In genomic region chr6:68087399-68088133, GRCh38 we compare ENCODE assay signal across 10 cellular contexts.
A peak's percentile ranks its signal among the peaks of the same experiment; 100 is the strongest.
DNase-seq lines count a peak whose midpoint lies in the region; ATAC-seq, FAIRE-seq and TF ChIP-seq lines count a peak whose summit lies in the region.
"Had no signal": no experiment of that assay in that cellular context is flagged by ENCODE, and none has a peak within 500 bp of the region (broad histone marks: within the 10 kb centered on the region; RNA-seq: fewer than 3 reads in every experiment).

No MANE protein-coding gene starts in this region.

- intact Hi-C loops in natural killer cell (cut with micrococcal nuclease), result no loop called here

- POLR2A ChIA-PET in RWPE1 (lab: Yijun Ruan, JAX; ENCODE audit: low non-redundant PET), result no interaction called here

- no peak overlapping the region for H3K4me3 Mint-ChIP-seq in natural killer cell

- no peaks in the 10 kb centered on the region for H3K27me3 Mint-ChIP-seq in natural killer cell (ENCODE audit: low read depth in 2 of 2)

- TF ChIP-seq CTCF in natural killer cell (IDR thresholded peaks at IDR 0.05), result no peak
- TF ChIP-seq CTCF in RWPE1 (conservative IDR thresholded peaks at IDR 0.05; ENCODE audit: low read depth), result no peak

- no peaks in the 10 kb centered on the region for H3K36me3 Mint-ChIP-seq in natural killer cell

- H3K27ac ChIP-seq in RWPE1, result no peak overlapping the region
- H3K27ac ChIP-seq: adrenal gland had no signal

- CTCF ChIA-PET in RWPE1 (lab: Yijun Ruan, JAX), result no interaction called here

- no peak overlapping the region for H3K27ac Mint-ChIP-seq in natural killer cell

- H3K4me1 Mint-ChIP-seq in natural killer cell, result no peaks in the 10 kb centered on the region

- DNase-seq in mucosa of gallbladder (ENCODE audit: low spot score), result no peak
- no peak for DNase-seq in NCI-H2107 (lab: John Stamatoyannopoulos, UW)
- DNase-seq in natural killer cell, result no peak
- no peak for DNase-seq in RWPE1 (ENCODE audit: low spot score)
- DNase-seq: adrenal gland, NCI-H82 had no signal

- peaks cover 6 to 8% of the 10 kb centered on the region in 2 donors for H3K9me3 Mint-ChIP-seq in natural killer cell

- ATAC-seq in GM18498 (IDR thresholded peaks at IDR 0.05; ENCODE audit: unreplicated experiment), result peak; percentile 90
- peak; percentile 94 for ATAC-seq in GM21717 (IDR thresholded peaks at IDR 0.05; ENCODE audit: unreplicated experiment)
- peak; percentile 82 for ATAC-seq in HG03571 (IDR thresholded peaks at IDR 0.05; ENCODE audit: unreplicated experiment)
- no peak for ATAC-seq in natural killer cell

- FAIRE-seq in colon (lab: Jason Lieb, UNC), result peak; percentile 97

Comparison
In these comparisons a context has a peak if more than half of its experiments do, and no peak if none do; other contexts are left out.
1. ATAC-seq: peak in GM18498 (single experiment), GM21717 (single experiment) and HG03571 (single experiment); none in natural killer cell (0 of 3).